ENCODE assay signal across 8 cellular contexts in genomic region chr1:156281281-156282142, GRCh38. TPM values are rescaled to one million over a fixed set of nuclear protein-coding genes. Genes with fewer than 3 reads are reported as not detected.
A peak's percentile ranks its signal among the peaks of the same experiment; 100 is the strongest.
DNase-seq lines count a peak whose midpoint lies in the region.

No MANE protein-coding gene starts in this region.

- H3K9me3 ChIP-seq in HUES6 (ENCODE audit: control insufficient read depth, insufficient read depth, low read depth, low read length), result no peaks in the 10 kb centered on the region
- H3K9me3 ChIP-seq in ectodermal cell (ENCODE audit: control insufficient read depth, low read length), result no peaks in the 10 kb centered on the region
- H3K9me3 ChIP-seq in mucosa of rectum (ENCODE audit: control insufficient read depth in 2 of 2, low read length in 2 of 2), result no peaks in the 10 kb centered on the region
- no peaks in the 10 kb centered on the region for H3K9me3 ChIP-seq in subcutaneous abdominal adipose tissue (ENCODE audit: control insufficient read depth in 5 of 5, low read length in 5 of 5)

- peaks cover 36% of the 10 kb centered on the region for H3K36me3 ChIP-seq in HUES6 (ENCODE audit: control insufficient read depth, insufficient read depth, low read length)
- H3K36me3 ChIP-seq in ectodermal cell (ENCODE audit: control insufficient read depth, insufficient read depth, low read length), result peaks cover 24% of the 10 kb centered on the region
- H3K36me3 ChIP-seq in mucosa of rectum (ENCODE audit: control insufficient read depth in 2 of 2, insufficient read depth in 2 of 2, low read length in 2 of 2), result peaks cover 21 to 29% of the 10 kb centered on the region in 2 donors
- peaks cover 4 to 39% (median 26%) of the 10 kb centered on the region in 5 donors for H3K36me3 ChIP-seq in subcutaneous abdominal adipose tissue (ENCODE audit: control insufficient read depth in 5 of 5, insufficient read depth in 5 of 5, low read length in 5 of 5)

- WGBS in ectodermal cell, 2 experiments, result 43% methylated on average over 20 of the region's 20 CpGs

- H3K27me3 ChIP-seq in HUES6 (ENCODE audit: control insufficient read depth, insufficient read depth, low read length) (no peaks in the 10 kb centered on the region), ectodermal cell (ENCODE audit: control insufficient read depth, insufficient read depth, low read length, poor library complexity, severe bottlenecking) (no peaks in the 10 kb centered on the region), mucosa of rectum (ENCODE audit: control insufficient read depth in 2 of 2, insufficient read depth in 2 of 2, low read length in 2 of 2) (no peaks in the 10 kb centered on the region), subcutaneous abdominal adipose tissue (ENCODE audit: control insufficient read depth in 5 of 5, insufficient read depth in 4 of 5, low read length in 5 of 5) (no peaks in the 10 kb centered on the region)

- peak; percentile 59 for DNase-seq in activated naive CD4-positive, alpha-beta T cell treated with Interleukin-2 at 50 U/mL for 16 hours
- DNase-seq in activated naive CD4-positive, alpha-beta T cell (lab: John Stamatoyannopoulos, UW), result no peak
- DNase-seq in UCSD-AML1 (lab: John Stamatoyannopoulos, UW; ENCODE audit: unreplicated experiment), result peak; percentile 42
- no peak for DNase-seq in superior temporal gyrus (ENCODE audit: extremely low spot score)

- H3K9ac ChIP-seq in HUES6 (ENCODE audit: low read length), result peak overlapping the region; percentile 87
- peak overlapping the region; percentile 89 to 90 for H3K9ac ChIP-seq in mucosa of rectum (ENCODE audit: low read depth in 1 of 2, low read length in 2 of 2)
- peak overlapping the region; percentile 69 to 91 (median 88) for H3K9ac ChIP-seq in subcutaneous abdominal adipose tissue (ENCODE audit: low read length in 5 of 5)

- H3K27ac ChIP-seq in HUES6 (ENCODE audit: low read depth, low read length) (no peak overlapping the region), ectodermal cell (ENCODE audit: insufficient read depth, low read depth, low read length, poor library complexity, severe bottlenecking) (no peak overlapping the region), mucosa of rectum (ENCODE audit: low read depth in 2 of 2, low read length in 2 of 2) (peak overlapping the region; percentile 47 to 92), subcutaneous abdominal adipose tissue (ENCODE audit: low read depth, low read length) (peak overlapping the region; percentile 90)

- peak overlapping the region; percentile 65 for H3K4me3 ChIP-seq in HUES6 (ENCODE audit: low read depth, low read length)
- peak overlapping the region; percentile 71 for H3K4me3 ChIP-seq in ectodermal cell (ENCODE audit: insufficient read depth, low read depth, low read length)
- peak overlapping the region; percentile 95 to 99 for H3K4me3 ChIP-seq in mucosa of rectum (ENCODE audit: low read length in 2 of 2)
- H3K4me3 ChIP-seq in subcutaneous abdominal adipose tissue (ENCODE audit: low read depth in 1 of 5, low read length in 5 of 5), result peak overlapping the region; percentile 82 to 96 (median 91)

- H3K4me1 ChIP-seq in HUES6 (ENCODE audit: control insufficient read depth, insufficient read depth, low read length) (0 out of 2 replicates have a peak, but pooled peaks cover 14% of the 10 kb centered on the region), ectodermal cell (ENCODE audit: control insufficient read depth, insufficient read depth, low read length) (peaks cover 10% of the 10 kb centered on the region), mucosa of rectum (ENCODE audit: control insufficient read depth in 2 of 2, insufficient read depth in 2 of 2, low read length in 2 of 2) (peaks cover 24 to 29% of the 10 kb centered on the region in 2 donors), subcutaneous abdominal adipose tissue (ENCODE audit: control insufficient read depth in 5 of 5, insufficient read depth in 5 of 5, low read length in 5 of 5) (peaks cover 6 to 47% (median 42%) of the 10 kb centered on the region in 5 donors)

RNA-seq across cellular contexts. Expression of gene SMG5, which starts 1.1 kb away (rescaled TPM):
- polyA plus RNA-seq in ectodermal cell (2013, experiment 1 of 4), result 92.2 TPM
- 96.4 TPM for polyA plus RNA-seq in ectodermal cell (2013, experiment 2 of 4)
- polyA plus RNA-seq in ectodermal cell (2013, experiment 3 of 4), result 64.9 TPM
- polyA plus RNA-seq in ectodermal cell (2013, experiment 4 of 4), result 71.2 TPM

RNA-seq across cellular contexts. Expression of gene TMEM79, which starts 2.6 kb away (rescaled TPM):
- 4.0 TPM for polyA plus RNA-seq in ectodermal cell (2013, experiment 1 of 4)
- 2.8 TPM for polyA plus RNA-seq in ectodermal cell (2013, experiment 2 of 4)
- polyA plus RNA-seq in ectodermal cell (2013, experiment 3 of 4), result 3.1 TPM
- polyA plus RNA-seq in ectodermal cell (2013, experiment 4 of 4), result 3.3 TPM

RNA-seq across cellular contexts. Expression of gene GLMP, which starts 14.0 kb away (rescaled TPM):
- 63.4 TPM for polyA plus RNA-seq in ectodermal cell (2013, experiment 1 of 4)
- polyA plus RNA-seq in ectodermal cell (2013, experiment 2 of 4), result 63.0 TPM
- 49.5 TPM for polyA plus RNA-seq in ectodermal cell (2013, experiment 3 of 4)
- 58.6 TPM for polyA plus RNA-seq in ectodermal cell (2013, experiment 4 of 4)

RNA-seq across cellular contexts. Expression of gene VHLL, which starts 17.6 kb away (rescaled TPM):
- not detected for polyA plus RNA-seq in ectodermal cell (2013, experiment 1 of 4)
- polyA plus RNA-seq in ectodermal cell (2013, experiment 2 of 4), result not detected
- not detected for polyA plus RNA-seq in ectodermal cell (2013, experiment 3 of 4)
- not detected for polyA plus RNA-seq in ectodermal cell (2013, experiment 4 of 4)

RNA-seq across cellular contexts. Expression of gene PAQR6, which starts 33.7 kb away (rescaled TPM):
- 12.8 TPM for polyA plus RNA-seq in ectodermal cell (2013, experiment 1 of 4)
- polyA plus RNA-seq in ectodermal cell (2013, experiment 2 of 4), result 11.2 TPM
- 6.9 TPM for polyA plus RNA-seq in ectodermal cell (2013, experiment 3 of 4)
- 7.6 TPM for polyA plus RNA-seq in ectodermal cell (2013, experiment 4 of 4)

Comparison
In these comparisons a context has a peak if more than half of its experiments do, and no peak if none do; other contexts are left out.
1. DNase-seq: peak in activated naive CD4-positive, alpha-beta T cell treated with Interleukin-2 at 50 U/mL for 16 hours (single experiment) and UCSD-AML1 (single experiment); none in activated naive CD4-positive, alpha-beta T cell (0 of 4) and superior temporal gyrus (single experiment).
2. H3K27ac ChIP-seq: peak in mucosa of rectum (2 of 2) and subcutaneous abdominal adipose tissue (single experiment); none in HUES6 (single experiment) and ectodermal cell (single experiment).
3. Peak in every context shown above with its lines, with median percentiles within 50 percentile points of each other: H3K4me3 ChIP-seq and H3K9ac ChIP-seq.